In genomic region chr3:72287941-72288340, GRCh38 we compare ENCODE assay signal across 25 cellular contexts.
"Had no signal": no experiment of that assay in that cellular context is flagged by ENCODE, and none has a peak within 500 bp of the region (broad histone marks: within the 10 kb centered on the region; RNA-seq: fewer than 3 reads in every experiment).

No MANE protein-coding gene starts in this region.

- H3K4me3 Mint-ChIP-seq: activated CD4-positive, alpha-beta T cell treated with anti-CD3 and anti-CD28 coated beads, Interleukin-2, amount 10 ng/mL, durations not matched to agents 7 days and 5 days; dendritic cell treated with granulocyte-macrophage colony-stimulating factor and Interleukin-4, amounts not matched to agents 40 ng/mL and 50 ng/mL, for 4 days; nephron progenitor cell had no signal

- ATAC-seq: activated CD4-positive, CD25-positive, alpha-beta regulatory T cell treated with anti-CD3 and anti-CD28 coated beads, Interleukin-2, amount 50 U/mL, for 24 hours; left lung; right cardiac atrium; stimulated activated naive CD8-positive, alpha-beta T cell treated with anti-CD3 and anti-CD28 coated beads, Interleukin-15, amount 100 ng/mL, for 72 hours had no signal

- H3K36me3 ChIP-seq: breast epithelium, left lung, vagina had no signal

- H3K27me3 ChIP-seq: breast epithelium, vagina had no signal

- H3K27ac ChIP-seq: epithelial cell of prostate, left lung, vagina had no signal

- H3K9me3 ChIP-seq: vagina had no signal

- DNase-seq: activated CD4-positive, alpha-beta T cell treated with anti-CD3 and anti-CD28 coated beads, Interleukin-2, amount 10 ng/mL, durations not matched to agents 7 days and 5 days; activated CD8-positive, alpha-beta memory T cell treated with anti-CD3 and anti-CD28 coated beads for 24 hours; activated CD8-positive, alpha-beta memory T cell treated with anti-CD3 and anti-CD28 coated beads, Interleukin-2, amount 50 U/mL, for 48 hours; activated effector memory CD4-positive, alpha-beta T cell treated with Interleukin-2 at 50 U/mL for 16 hours; activated naive CD4-positive, alpha-beta T cell treated with anti-CD3 and anti-CD28 coated beads, Interleukin-2, amount 50 U/mL, for 16 hours; activated T-cell treated with anti-CD3 and anti-CD28 coated beads, Interleukin-2, amount 50 U/mL, for 48 hours; aorta; effector memory CD4-positive, alpha-beta T cell; foreskin melanocyte; glutamatergic neuron; left lung; nephron progenitor cell; occipital lobe; right cardiac atrium; stimulated activated CD4-positive, alpha-beta T cell treated with anti-CD3 and anti-CD28 coated beads, Interleukin-4, amount 100 ng/mL, for 1 hour; stimulated activated naive CD8-positive, alpha-beta T cell treated with anti-CD3 and anti-CD28 coated beads, Interleukin-15, amount 100 ng/mL, for 72 hours; T-helper 1 cell; T1000; trophoblast cell had no signal

- H3K27ac Mint-ChIP-seq: activated CD4-positive, alpha-beta T cell treated with anti-CD3 and anti-CD28 coated beads, Interleukin-2, amount 10 ng/mL, durations not matched to agents 7 days and 5 days; dendritic cell treated with granulocyte-macrophage colony-stimulating factor and Interleukin-4, amounts not matched to agents 40 ng/mL and 50 ng/mL, for 4 days; nephron progenitor cell; stimulated activated naive CD8-positive, alpha-beta T cell treated with anti-CD3 and anti-CD28 coated beads, Interleukin-15, amount 100 ng/mL, for 72 hours had no signal

- H3K4me3 ChIP-seq: breast epithelium, left lung, skin epidermis, vagina had no signal
